In genomic region chr14:37329189-37330001, GRCh38 we compare ENCODE assay signal across 1 cellular context.
A peak's percentile ranks its signal among the peaks of the same experiment; 100 is the strongest.
TF ChIP-seq lines count a peak whose summit lies in the region.

No MANE protein-coding gene starts in this region.

TF ChIP-seq in HepG2, 621 proteins besides CTCF, POLR2A, EP300 and RAD21 (continued from another document and continues in another):
- TF ChIP-seq ELF1 (CRISPR knock-in tag; IDR thresholded peaks at IDR 0.05) (no peak), ZXDC (CRISPR knock-in tag; IDR thresholded peaks at IDR 0.05) (no peak), MAZ (IDR thresholded peaks at IDR 0.05; ENCODE audit: borderline replicate concordance, low read depth, low read length) (no peak), MAZ (CRISPR knock-in tag; IDR thresholded peaks at IDR 0.05; ENCODE audit: low read depth) (no peak), ZNF230 (CRISPR knock-in tag; IDR thresholded peaks at IDR 0.05) (no peak), ZNF629 (CRISPR knock-in tag; conservative IDR thresholded peaks at IDR 0.05) (no peak), YEATS4 (CRISPR knock-in tag; IDR thresholded peaks at IDR 0.05; ENCODE audit: borderline replicate concordance) (peak; percentile 63), IKZF1 (IDR thresholded peaks at IDR 0.05) (no peak), ZNF280D (CRISPR knock-in tag; IDR thresholded peaks at IDR 0.05) (peak; percentile 18; the same call in 1 of the 2 replicates), SIN3A (IDR thresholded peaks at IDR 0.05; ENCODE audit: borderline replicate concordance, low read depth, low read length) (no peak), HNF1A (IDR thresholded peaks at IDR 0.05; ENCODE audit: low read depth) (peak; percentile 96), HNF1A (CRISPR knock-in tag; IDR thresholded peaks at IDR 0.05; ENCODE audit: borderline replicate concordance) (peak; percentile 95; the same call in 1 of the 2 replicates), SP2 (CRISPR knock-in tag; IDR thresholded peaks at IDR 0.05) (no peak), ZNF10 (CRISPR knock-in tag; IDR thresholded peaks at IDR 0.05; ENCODE audit: borderline replicate concordance, low read depth) (no peak), ZBTB10 (CRISPR knock-in tag; IDR thresholded peaks at IDR 0.05; ENCODE audit: borderline replicate concordance) (peak; percentile 68; the same call in 1 of the 2 replicates), HOMEZ (CRISPR knock-in tag; IDR thresholded peaks at IDR 0.05; ENCODE audit: low read depth) (peak; percentile 83; the same call in 1 of the 2 replicates), ZNF337 (CRISPR knock-in tag; IDR thresholded peaks at IDR 0.05; ENCODE audit: borderline replicate concordance, low read depth) (no peak), GATA4 (IDR thresholded peaks at IDR 0.05; ENCODE audit: borderline replicate concordance, low read depth) (peak; percentile 89), GABPB1 (CRISPR knock-in tag; IDR thresholded peaks at IDR 0.05) (no peak), SRSF1 (optimal IDR thresholded peaks at IDR 0.05; ENCODE audit: low read depth, low read length) (no peak), HNRNPK (IDR thresholded peaks at IDR 0.05; ENCODE audit: low read depth, low read length, poor library complexity, severe bottlenecking) (no peak), NFYB (CRISPR knock-in tag; IDR thresholded peaks at IDR 0.05) (no peak), ZFYVE20 (CRISPR knock-in tag; IDR thresholded peaks at IDR 0.05; ENCODE audit: borderline replicate concordance, low read depth) (no peak), ZKSCAN8 (CRISPR knock-in tag; IDR thresholded peaks at IDR 0.05; ENCODE audit: borderline replicate concordance) (peak; percentile 72; the same call in 1 of the 2 replicates), KDM3A (CRISPR knock-in tag; IDR thresholded peaks at IDR 0.05; ENCODE audit: low read depth) (no peak), KLF16 (CRISPR knock-in tag; IDR thresholded peaks at IDR 0.05) (peak in 1 of 2 experiments; percentile 65; a peak in 1 of 4 replicates), ZNF614 (CRISPR knock-in tag; IDR thresholded peaks at IDR 0.05; ENCODE audit: borderline replicate concordance) (peak; percentile 39; the same call in 1 of the 2 replicates), ATF7-NPFF (CRISPR knock-in tag; IDR thresholded peaks at IDR 0.05; ENCODE audit: low read depth) (no peak), ZFP91 (CRISPR knock-in tag; IDR thresholded peaks at IDR 0.05; ENCODE audit: borderline replicate concordance) (no peak), SOX6 (IDR thresholded peaks at IDR 0.05) (no peak), SOX6 (CRISPR knock-in tag; IDR thresholded peaks at IDR 0.05) (peak; percentile 61; the same call in 1 of the 2 replicates), MED1 (CRISPR knock-in tag; IDR thresholded peaks at IDR 0.05) (peak; percentile 34; the same call in 1 of the 2 replicates), JUN (CRISPR knock-in tag; IDR thresholded peaks at IDR 0.05) (no peak), SIX4 (CRISPR knock-in tag; IDR thresholded peaks at IDR 0.05) (peak; percentile 9; the same call in 1 of the 2 replicates), GMEB1 (CRISPR knock-in tag; IDR thresholded peaks at IDR 0.05; ENCODE audit: borderline replicate concordance) (no peak), E2F1 (CRISPR knock-in tag; IDR thresholded peaks at IDR 0.05) (peak; percentile 78; the same call in 1 of the 2 replicates), CC2D1A (CRISPR knock-in tag; IDR thresholded peaks at IDR 0.05) (peak; percentile 72; the same call in 1 of the 2 replicates), SP4 (CRISPR knock-in tag; IDR thresholded peaks at IDR 0.05) (no peak)
